ENCODE assay signal across 1 cellular context in genomic region chr9:76198336-76198735, GRCh38.
TF ChIP-seq lines count a peak whose summit lies in the region.

No MANE protein-coding gene starts in this region.

TF ChIP-seq in GM23338, 12 proteins besides CTCF, POLR2A, EP300 and RAD21 (continued from another document):
- no peak for TF ChIP-seq ZNF462 (CRISPR knock-in tag; IDR thresholded peaks at IDR 0.05)
